8 cellular contexts compared by ENCODE assay signal in the genomic region with DNA sequence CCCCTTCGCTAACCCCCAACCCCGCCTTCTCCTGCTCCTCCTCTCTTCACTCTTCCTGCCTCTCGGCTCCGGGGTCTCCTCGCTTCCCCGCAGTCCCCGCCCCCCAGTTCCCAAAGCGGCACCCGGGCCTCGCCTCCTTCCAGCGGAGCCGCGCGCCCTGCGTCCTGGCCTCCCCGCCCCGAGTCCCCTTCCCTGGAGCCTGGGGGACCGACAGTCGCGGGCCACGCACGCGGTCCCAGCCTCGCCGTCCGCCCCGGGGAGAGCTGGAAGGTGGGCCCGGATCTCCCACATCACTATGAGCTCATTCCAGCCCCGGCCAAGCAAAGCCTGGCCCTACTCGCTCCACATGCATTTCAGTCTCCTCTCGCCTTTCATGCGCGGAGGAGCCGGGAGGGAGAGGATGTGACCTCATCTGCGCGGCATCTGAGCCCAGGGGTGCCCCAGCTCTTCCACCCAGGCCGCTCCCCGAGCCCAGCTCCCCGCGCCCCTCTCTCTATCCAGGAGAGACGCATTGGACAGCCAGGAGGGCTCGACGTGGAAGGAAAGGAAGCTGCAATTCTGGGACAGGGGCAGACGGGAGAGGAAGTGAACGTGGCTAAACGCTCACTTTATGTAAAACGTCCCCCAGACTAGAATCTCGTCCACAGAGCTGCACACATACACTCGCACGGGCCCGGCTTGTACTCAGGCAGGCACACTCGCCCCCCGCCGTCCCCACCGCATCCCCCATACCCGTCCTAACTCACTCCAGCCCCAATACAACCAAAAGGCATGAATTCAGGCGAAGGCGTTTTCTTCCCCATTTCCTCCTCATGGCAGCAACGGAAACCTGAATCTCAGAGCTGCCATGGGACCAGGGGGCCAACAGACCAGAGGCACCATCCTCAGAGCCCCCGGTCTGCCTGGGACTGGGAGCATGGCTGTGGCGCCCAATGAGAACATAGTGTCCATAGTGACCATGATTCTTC.
A peak's percentile ranks its signal among the peaks of the same experiment; 100 is the strongest.
DNase-seq lines count a peak whose midpoint lies in the region; ATAC-seq, FAIRE-seq and TF ChIP-seq lines count a peak whose summit lies in the region.

No MANE protein-coding gene starts in this region.

- TF ChIP-seq CTCF in CD14-positive monocyte (IDR thresholded peaks at IDR 0.05) (no peak), GM12878 (IDR thresholded peaks at IDR 0.05 in 2 of 3, conservative IDR thresholded peaks at IDR 0.05 in 1 of 3; ENCODE audit: control insufficient read depth in 2 of 3, extremely low read depth in 1 of 3, insufficient read depth in 1 of 3, low read depth in 3 of 3, low read length in 3 of 3) (no peak), spleen (IDR thresholded peaks at IDR 0.05 in 8 of 11, conservative IDR thresholded peaks at IDR 0.05 in 3 of 11) (no peak)

- in situ Hi-C loops in GM12878 (cut with MboI): no loop called here

- H3K9me3 Mint-ChIP-seq in CD14-positive monocyte (peaks cover 0 to 6% (median 0%) of the 10 kb centered on the region in 7 donors), T-cell (no peaks in the 10 kb centered on the region)

- peak overlapping the region; percentile 76 for H3K9ac ChIP-seq in GM12878 (ENCODE audit: control insufficient read depth, insufficient read depth, low read length)

- H3K4me3 Mint-ChIP-seq in CD14-positive monocyte (peak overlapping the region; percentile 82 to 94), T-cell (peak overlapping the region; percentile 81 to 84 (median 83))

- H3K4me3 ChIP-seq in GM12878 (peak overlapping the region; percentile 55; the same call in 1 of the 2 replicates), spleen (peak overlapping the region; percentile 27 to 76 (median 44))

- RAD21 ChIA-PET in GM12878 (lab: Charles Lee; ENCODE audit: unreplicated experiment): interaction anchor here (0.7 to 3.3 kb wide), 12 partner anchors 10 to 111 kb away, joined by 3 to 16 read pairs (median 4); no protein-coding TSS in a partner anchor

- BruUV-seq in GM12878 (replicated peaks; lab: Mats Ljungman, UMichigan): no TSS peak

- H4K20me1 ChIP-seq in GM12878 (ENCODE audit: control insufficient read depth, insufficient read depth): no peaks in the 10 kb centered on the region

- no peaks in the 10 kb centered on the region for H3K36me3 Mint-ChIP-seq in CD14-positive monocyte
- no peaks in the 10 kb centered on the region for H3K36me3 Mint-ChIP-seq in T-cell

- SMC1A ChIA-PET in GM12878 (lab: Charles Lee; ENCODE audit: uncharacterized antibody, unreplicated experiment): interaction anchor here (1.0 to 7.1 kb wide), 14 partner anchors 11 to 108 kb away, joined by 3 to 67 read pairs (median 6); a partner anchor contains a TSS

- no peak for FAIRE-seq in GM12878 (lab: Jason Lieb, UNC)

- H3K27ac Mint-ChIP-seq in CD14-positive monocyte: peak overlapping the region in 6 of 7 donors; percentile 17 to 85 (median 71)
- peak overlapping the region; percentile 80 to 87 for H3K27ac Mint-ChIP-seq in T-cell

- peak overlapping the region; percentile 86 for H3K4me2 ChIP-seq in GM12878 (ENCODE audit: control insufficient read depth, insufficient read depth)

- TF ChIP-seq EP300 in GM12878 (IDR thresholded peaks at IDR 0.05; ENCODE audit: borderline replicate concordance in 1 of 2, control insufficient read depth in 1 of 2, low read depth in 2 of 2, low read length in 2 of 2): no peak

- peak overlapping the region; percentile 59 for H3K27ac ChIP-seq in GM12878 (ENCODE audit: control insufficient read depth, insufficient read depth)
- H3K27ac ChIP-seq in spleen: peak overlapping the region; percentile 64 to 91 (median 80)

- intact Hi-C loops in CD14-positive monocyte (cut with micrococcal nuclease) (no loop called here), GM12878 (cut with micrococcal nuclease; ENCODE audit: unreplicated experiment) (no loop called here), spleen (cut with DNase I; ENCODE audit: low total_unique reads) (no loop called here)

- POLR2A ChIA-PET in T-cell (lab: Charles Lee) (interaction anchor here (0.6 to 0.7 kb wide), 2 partner anchors 44 to 67 kb away, joined by 5 read pairs; no protein-coding TSS in a partner anchor), GM12878 (lab: Charles Lee) (interaction anchor here (0.6 to 2.8 kb wide), 21 partner anchors 9 to 411 kb away, joined by 3 to 33 read pairs (median 4); no protein-coding TSS in a partner anchor)

- no peak for TF ChIP-seq RAD21 in GM12878 (IDR thresholded peaks at IDR 0.05; ENCODE audit: insufficient read depth, low read depth, low read length)

- ATAC-seq in GM21619 (IDR thresholded peaks at IDR 0.05; ENCODE audit: unreplicated experiment) (peak; percentile 63), T-cell (replicated peaks in 1 of 4) (peak; percentile 92 to 97 (median 96)), GM12878 (peak; percentile 92)

- H3K27me3 ChIP-seq in GM12878 (replicated peaks in 1 of 2; ENCODE audit: control insufficient read depth in 2 of 2, insufficient read depth in 2 of 2, low read length in 1 of 2) (no peaks in the 10 kb centered on the region), spleen (replicated peaks in 1 of 7) (no peaks in the 10 kb centered on the region)

- peaks cover 20% of the 10 kb centered on the region for H3K4me1 Mint-ChIP-seq in CD14-positive monocyte
- peaks cover 8 to 25% (median 20%) of the 10 kb centered on the region in 3 donors for H3K4me1 Mint-ChIP-seq in T-cell

- TF ChIP-seq POLR2A in GM12878 (IDR thresholded peaks at IDR 0.05; ENCODE audit: low read depth, low read length): peak; percentile 82
- TF ChIP-seq POLR2A in spleen (IDR thresholded peaks at IDR 0.05): no peak

- H3K36me3 ChIP-seq in GM12878 (ENCODE audit: control insufficient read depth in 2 of 2, insufficient read depth in 2 of 2, low read length in 1 of 2) (no peaks in the 10 kb centered on the region), spleen (no peaks in the 10 kb centered on the region)

- DNase-seq in CD14-positive monocyte (ENCODE audit: low spot score): peak; percentile 55
- peak; percentile 21 to 65 (median 52) for DNase-seq in T-cell
- no peak for DNase-seq in GM12878 (ENCODE audit: low read depth, low spot score)
- DNase-seq in iPS-NIHi11 (ENCODE audit: low spot score): peak; percentile 72
- DNase-seq in spleen: peak; percentile 92
- no peak for DNase-seq in midbrain (lab: John Stamatoyannopoulos, UW)
- no peak for DNase-seq in NCI-H1930 (lab: John Stamatoyannopoulos, UW)

- peaks cover 21% of the 10 kb centered on the region for H3K4me1 ChIP-seq in GM12878 (ENCODE audit: control insufficient read depth, insufficient read depth, low read length)
- peaks cover 0 to 27% (median 17%) of the 10 kb centered on the region in 6 donors for H3K4me1 ChIP-seq in spleen

- H3K9me3 ChIP-seq in GM12878 (replicated peaks; ENCODE audit: control insufficient read depth, insufficient read depth, low read length): no peaks in the 10 kb centered on the region; the same call in 1 of the 3 replicates
- H3K9me3 ChIP-seq in spleen: no peaks in the 10 kb centered on the region

- no peaks in the 10 kb centered on the region for H3K79me2 ChIP-seq in GM12878 (ENCODE audit: control insufficient read depth, insufficient read depth, low read length)

- H2AFZ ChIP-seq in GM12878 (ENCODE audit: control insufficient read depth, low read depth, low read length): peak overlapping the region; percentile 94

- WGBS in GM12878 (ENCODE audit: insufficient coverage, insufficient replicate concordance, low lambda C conversion rate, missing lambda C conversion rate): 6% methylated on average over 53 of the region's 61 CpGs
- 5 to 9% (median 6%) methylated on average over 49 to 61 of the region's 61 CpGs for WGBS in spleen, 5 donors

- CTCF ChIA-PET in T-cell (lab: Charles Lee) (interaction anchor here (0.6 to 1.4 kb wide), 13 partner anchors 9 to 438 kb away, joined by 3 to 7 read pairs (median 3); no protein-coding TSS in a partner anchor), GM12878 (lab: Yijun Ruan, JAX) (interaction anchor here (0.5 to 3.6 kb wide), 11 partner anchors 9 to 373 kb away, joined by 3 to 18 read pairs (median 3); a partner anchor contains a TSS)

- H3K27me3 Mint-ChIP-seq in CD14-positive monocyte (ENCODE audit: low read depth in 3 of 3) (peaks cover 4 to 7% (median 5%) of the 10 kb centered on the region in 3 donors), T-cell (no peaks in the 10 kb centered on the region)

TF ChIP-seq in GM12878, 131 proteins besides CTCF, POLR2A, EP300 and RAD21 (continues in another document):
- TF ChIP-seq MYC (IDR thresholded peaks at IDR 0.05; ENCODE audit: insufficient read depth, insufficient read length, insufficient replicate concordance, low read length, severe bottlenecking) (no peak), MXI1 (IDR thresholded peaks at IDR 0.05; ENCODE audit: low read depth, low read length) (no peak; the same call in 1 of the 2 replicates), TCF3 (IDR thresholded peaks at IDR 0.05; ENCODE audit: borderline replicate concordance, insufficient read depth, low read depth, low read length) (no peak), EED (IDR thresholded peaks at IDR 0.05; ENCODE audit: low read depth) (peak; percentile 65; the same call in 1 of the 2 replicates), HDGF (IDR thresholded peaks at IDR 0.05) (peak; percentile 56; the same call in 1 of the 2 replicates), CHD2 (IDR thresholded peaks at IDR 0.05; ENCODE audit: borderline replicate concordance, low read depth, low read length) (no peak)
- TF ChIP-seq, protein P1, sequence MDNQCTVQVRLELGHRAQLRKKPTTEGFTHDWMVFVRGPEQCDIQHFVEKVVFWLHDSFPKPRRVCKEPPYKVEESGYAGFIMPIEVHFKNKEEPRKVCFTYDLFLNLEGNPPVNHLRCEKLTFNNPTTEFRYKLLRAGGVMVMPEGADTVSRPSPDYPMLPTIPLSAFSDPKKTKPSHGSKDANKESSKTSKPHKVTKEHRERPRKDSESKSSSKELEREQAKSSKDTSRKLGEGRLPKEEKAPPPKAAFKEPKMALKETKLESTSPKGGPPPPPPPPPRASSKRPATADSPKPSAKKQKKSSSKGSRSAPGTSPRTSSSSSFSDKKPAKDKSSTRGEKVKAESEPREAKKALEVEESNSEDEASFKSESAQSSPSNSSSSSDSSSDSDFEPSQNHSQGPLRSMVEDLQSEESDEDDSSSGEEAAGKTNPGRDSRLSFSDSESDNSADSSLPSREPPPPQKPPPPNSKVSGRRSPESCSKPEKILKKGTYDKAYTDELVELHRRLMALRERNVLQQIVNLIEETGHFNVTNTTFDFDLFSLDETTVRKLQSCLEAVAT (IDR thresholded peaks at IDR 0.05): 0 out of 2 replicates have a peak, but pooled peaks have one; percentile 6

Comparison
In these comparisons a context has a peak if more than half of its experiments do, and no peak if none do; other contexts are left out.
1. DNase-seq: peak in CD14-positive monocyte (single experiment), T-cell (34 of 34), iPS-NIHi11 (single experiment) and spleen (single experiment); none in GM12878 (single experiment), midbrain (single experiment) and NCI-H1930 (0 of 2).
2. Peak in every context shown above with its lines, with median percentiles within 50 percentile points of each other: ATAC-seq.